Comparison of ENCODE assay signal across 8 cellular contexts in genomic region chr11:63680842-63681207, GRCh38. TPM values are rescaled to one million over a fixed set of nuclear protein-coding genes. Genes with fewer than 3 reads are reported as not detected.
DNase-seq lines count a peak whose midpoint lies in the region; ATAC-seq and TF ChIP-seq lines count a peak whose summit lies in the region.

No MANE protein-coding gene starts in this region.

- 12 to 25% (median 18%) methylated on average over 10 of the region's 10 CpGs for WGBS in psoas muscle, 3 donors
- 10% methylated on average over 10 of the region's 10 CpGs for WGBS in lower leg skin, 2 donors

- H3K27ac ChIP-seq in DOHH2 (ENCODE audit: low read depth, low read length), result 0 out of 2 replicates have a peak overlapping the region, but pooled peaks have one; percentile 4
- no peak overlapping the region for H3K27ac ChIP-seq in HUES6 (ENCODE audit: low read depth, low read length)
- H3K27ac ChIP-seq in psoas muscle, result peak overlapping the region; percentile 94

- no peaks in the 10 kb centered on the region for H3F3A ChIP-seq in DOHH2 (ENCODE audit: control insufficient read depth, insufficient read depth)

- POLR2A ChIA-PET in activated CD8-positive, alpha-beta T cell treated with anti-CD3 and anti-CD28 coated beads, Interleukin-2, amount 10 ng/mL, durations not matched to agents 7 days and 5 days (lab: Charles Lee), result interaction anchor here (0.8 to 2.2 kb wide), 5 partner anchors 10 to 799 kb away, joined by 3 to 14 read pairs (median 5); partner anchors contain the start of genes ATL3 and ZFTA

- H3K36me3 ChIP-seq in DOHH2 (ENCODE audit: control insufficient read depth, low read length), result peaks cover 5% of the 10 kb centered on the region; the same call in 1 of the 2 replicates
- no peaks in the 10 kb centered on the region for H3K36me3 ChIP-seq in HUES6 (ENCODE audit: control insufficient read depth, insufficient read depth, low read length)
- H3K36me3 ChIP-seq in psoas muscle (ENCODE audit: insufficient read depth in 1 of 2, low read depth in 1 of 2), result no peaks in the 10 kb centered on the region

- no peak for DNase-seq in activated CD8-positive, alpha-beta T cell treated with anti-CD3 and anti-CD28 coated beads, Interleukin-2, amount 10 ng/mL, durations not matched to agents 7 days and 5 days
- DNase-seq in foreskin fibroblast, result peak in 1 of 2 donors; percentile 28
- DNase-seq in psoas muscle, result no peak
- DNase-seq in lower leg skin (ENCODE audit: low spot score in 2 of 2), result no peak
- no peak for DNase-seq in glomerular visceral epithelial cell (ENCODE audit: extremely low spot score)
- no peak for DNase-seq in amniotic stem cell (lab: John Stamatoyannopoulos, UW)

- CTCF ChIA-PET in activated CD8-positive, alpha-beta T cell treated with anti-CD3 and anti-CD28 coated beads, Interleukin-2, amount 10 ng/mL, durations not matched to agents 7 days and 5 days (lab: Charles Lee), result interaction anchor here (0.8 to 2.7 kb wide), 8 partner anchors 7 to 160 kb away, joined by 3 to 23 read pairs (median 4); partner anchors contain the start of gene ATL3

- TF ChIP-seq CTCF in DOHH2 (IDR thresholded peaks at IDR 0.05; ENCODE audit: low read depth, low read length, poor library complexity, severe bottlenecking), result no peak
- TF ChIP-seq CTCF in foreskin fibroblast (IDR thresholded peaks at IDR 0.05; ENCODE audit: low read depth, low read length), result no peak
- no peak for TF ChIP-seq CTCF in psoas muscle (IDR thresholded peaks at IDR 0.05)
- TF ChIP-seq CTCF in lower leg skin (IDR thresholded peaks at IDR 0.05), result no peak

- H3K4me1 ChIP-seq in DOHH2 (ENCODE audit: control insufficient read depth, low read length) (peaks cover 23% of the 10 kb centered on the region), HUES6 (ENCODE audit: control insufficient read depth, insufficient read depth, low read length) (peaks cover 15% of the 10 kb centered on the region), psoas muscle (peaks cover 46% of the 10 kb centered on the region)

- H3K27ac Mint-ChIP-seq in activated CD8-positive, alpha-beta T cell treated with anti-CD3 and anti-CD28 coated beads, Interleukin-2, amount 10 ng/mL, durations not matched to agents 7 days and 5 days, result peak overlapping the region; percentile 78

- H3K79me2 ChIP-seq in DOHH2 (ENCODE audit: control insufficient read depth, low read length), result peaks cover 44% of the 10 kb centered on the region

- H3K9me2 ChIP-seq in DOHH2 (replicated peaks; ENCODE audit: control insufficient read depth, low read length), result no peaks in the 10 kb centered on the region

- H3K4me2 ChIP-seq in DOHH2 (ENCODE audit: low read length), result peak overlapping the region; percentile 82

- TF ChIP-seq POLR2A in lower leg skin (IDR thresholded peaks at IDR 0.05), result no peak

- no peak for ATAC-seq in activated CD8-positive, alpha-beta T cell treated with anti-CD3 and anti-CD28 coated beads, Interleukin-2, amount 10 ng/mL, durations not matched to agents 7 days and 5 days
- peak in 2 of 4 donors; percentile 2 to 10 for ATAC-seq in psoas muscle

- peak overlapping the region; percentile 18 for H3K9ac ChIP-seq in HUES6 (ENCODE audit: low read length)

- H3K9me3 ChIP-seq in DOHH2 (ENCODE audit: control insufficient read depth, insufficient read depth, low read length) (no peaks in the 10 kb centered on the region), HUES6 (ENCODE audit: control insufficient read depth, insufficient read depth, low read depth, low read length) (no peaks in the 10 kb centered on the region), psoas muscle (no peaks in the 10 kb centered on the region)

- peaks cover 25% of the 10 kb centered on the region for H3K4me1 Mint-ChIP-seq in activated CD8-positive, alpha-beta T cell treated with anti-CD3 and anti-CD28 coated beads, Interleukin-2, amount 10 ng/mL, durations not matched to agents 7 days and 5 days (ENCODE audit: low read depth)

- H3K4me3 Mint-ChIP-seq in activated CD8-positive, alpha-beta T cell treated with anti-CD3 and anti-CD28 coated beads, Interleukin-2, amount 10 ng/mL, durations not matched to agents 7 days and 5 days, result peak overlapping the region; percentile 86

- H3K9me3 Mint-ChIP-seq in activated CD8-positive, alpha-beta T cell treated with anti-CD3 and anti-CD28 coated beads, Interleukin-2, amount 10 ng/mL, durations not matched to agents 7 days and 5 days (ENCODE audit: insufficient read depth), result no peaks in the 10 kb centered on the region

- H4K20me1 ChIP-seq in DOHH2 (ENCODE audit: control insufficient read depth, insufficient read depth, low read depth, low read length), result peaks cover 10% of the 10 kb centered on the region

- H3K27me3 ChIP-seq in DOHH2 (ENCODE audit: control insufficient read depth, low read length) (no peaks in the 10 kb centered on the region), HUES6 (ENCODE audit: control insufficient read depth, insufficient read depth, low read length) (no peaks in the 10 kb centered on the region), psoas muscle (ENCODE audit: insufficient read depth in 3 of 3, low read length in 2 of 3) (no peaks in the 10 kb centered on the region)

- peaks cover 2% of the 10 kb centered on the region for H3K36me3 Mint-ChIP-seq in activated CD8-positive, alpha-beta T cell treated with anti-CD3 and anti-CD28 coated beads, Interleukin-2, amount 10 ng/mL, durations not matched to agents 7 days and 5 days (ENCODE audit: low read depth)

- intact Hi-C loops in psoas muscle (cut with DNase I) (loop anchor here in 1 of 2 donors (5.0 kb wide), 1 partner anchor 56 kb away; no protein-coding TSS in a partner anchor), lower leg skin (cut with DNase I; ENCODE audit: low total_unique reads) (no loop called here)

- peaks cover 8% of the 10 kb centered on the region for H3K27me3 Mint-ChIP-seq in activated CD8-positive, alpha-beta T cell treated with anti-CD3 and anti-CD28 coated beads, Interleukin-2, amount 10 ng/mL, durations not matched to agents 7 days and 5 days (ENCODE audit: low read depth)

- H3K4me3 ChIP-seq in DOHH2 (ENCODE audit: low read length), result peak overlapping the region; percentile 93
- peak overlapping the region; percentile 78 for H3K4me3 ChIP-seq in HUES6 (ENCODE audit: low read depth, low read length)
- H3K4me3 ChIP-seq in foreskin fibroblast (ENCODE audit: low read depth in 1 of 2, low read length in 2 of 2), result peak overlapping the region; percentile 57 to 94
- H3K4me3 ChIP-seq in psoas muscle, result peak overlapping the region; percentile 96
- H3K4me3 ChIP-seq in lower leg skin (ENCODE audit: low read depth, poor library complexity, severe bottlenecking), result no peak overlapping the region

RNA-seq across cellular contexts. Expression of gene RTN3, which starts 0.5 kb away (rescaled TPM):
- total RNA-seq in activated CD8-positive, alpha-beta T cell treated with anti-CD3 and anti-CD28 coated beads, Interleukin-2, amount 10 ng/mL, durations not matched to agents 7 days and 5 days, result 10 to 100 TPM; 62.2 to 62.4 TPM
- total RNA-seq in psoas muscle (100 to 1,000 TPM in 1 of 4 donors, 10 to 100 TPM in 3; 40.5 to 110 (median 70.8) TPM), lower leg skin (100 to 1,000 TPM; 124 to 192 (median 148) TPM)
- 100 to 1,000 TPM in 1 of 3 donors, 10 to 100 TPM in 2; 35.3 to 162 (median 62.0) TPM for polyA plus RNA-seq in psoas muscle

RNA-seq across cellular contexts. Expression of gene ATL3, which starts 9.6 kb away (rescaled TPM):
- 10 to 100 TPM; 35.1 to 37.3 TPM for total RNA-seq in activated CD8-positive, alpha-beta T cell treated with anti-CD3 and anti-CD28 coated beads, Interleukin-2, amount 10 ng/mL, durations not matched to agents 7 days and 5 days
- total RNA-seq in psoas muscle (10 to 100 TPM in 3 of 4 donors, 1 to 10 TPM in 1; 9.4 to 12.2 (median 10.7) TPM), lower leg skin (10 to 100 TPM; 64.9 to 97.2 (median 70.9) TPM)
- polyA plus RNA-seq in psoas muscle, result 1 to 10 TPM; 3.2 to 6.4 (median 3.3) TPM
